In genomic region chr9:16521868-16522381, GRCh38 we compare ENCODE assay signal across 8 cellular contexts.
DNase-seq lines count a peak whose midpoint lies in the region; FAIRE-seq and TF ChIP-seq lines count a peak whose summit lies in the region.

No MANE protein-coding gene starts in this region.

- H3K4me1 ChIP-seq in smooth muscle cell (ENCODE audit: low read depth): peaks cover 8% of the 10 kb centered on the region
- no peaks in the 10 kb centered on the region for H3K4me1 ChIP-seq in small intestine (ENCODE audit: control insufficient read depth in 2 of 2, insufficient read depth in 1 of 2, low read depth in 1 of 2, low read length in 1 of 2)

- H3K4me2 ChIP-seq in smooth muscle cell: peak overlapping the region; percentile 31

- H3K4me3 ChIP-seq in smooth muscle cell (no peak overlapping the region), small intestine (ENCODE audit: low read depth in 1 of 2, low read length in 2 of 2) (no peak overlapping the region)

- H3K36me3 ChIP-seq in smooth muscle cell (ENCODE audit: low read depth) (no peaks in the 10 kb centered on the region), small intestine (ENCODE audit: control insufficient read depth in 2 of 2, insufficient read depth in 2 of 2, low read length in 2 of 2) (no peaks in the 10 kb centered on the region)

- no peak overlapping the region for H3K9ac ChIP-seq in smooth muscle cell (ENCODE audit: low read depth)

- no peak for FAIRE-seq in small intestine (lab: Jason Lieb, UNC)

- H3K27me3 ChIP-seq in smooth muscle cell (ENCODE audit: low read depth) (no peaks in the 10 kb centered on the region), small intestine (ENCODE audit: control insufficient read depth in 2 of 2, insufficient read depth in 2 of 2, low read length in 2 of 2) (no peaks in the 10 kb centered on the region)

- H2AFZ ChIP-seq in smooth muscle cell (ENCODE audit: low read depth): no peak overlapping the region

- H3K9me3 ChIP-seq in smooth muscle cell (replicated peaks; ENCODE audit: low read depth) (no peaks in the 10 kb centered on the region), small intestine (ENCODE audit: control insufficient read depth, low read depth) (no peaks in the 10 kb centered on the region)

- 23% methylated on average over 2 of the region's 2 CpGs for WGBS in smooth muscle cell (ENCODE audit: low lambda C conversion rate)
- 19 to 80% (median 40%) methylated on average over 2 of the region's 2 CpGs for WGBS in small intestine, 3 donors

- TF ChIP-seq CTCF in smooth muscle cell (IDR thresholded peaks at IDR 0.05; ENCODE audit: borderline replicate concordance, insufficient read depth, poor library complexity, severe bottlenecking): no peak

- no peak for TF ChIP-seq POLR2A in erythroblast (IDR thresholded peaks at IDR 0.05; ENCODE audit: low read length)

- no peaks in the 10 kb centered on the region for H4K20me1 ChIP-seq in smooth muscle cell (ENCODE audit: low read depth)

- peaks cover 5% of the 10 kb centered on the region for H3F3A ChIP-seq in smooth muscle cell (ENCODE audit: low read depth)

- H3K27ac ChIP-seq in smooth muscle cell (ENCODE audit: low read depth) (peak overlapping the region; percentile 55), small intestine (ENCODE audit: low read depth in 1 of 2, low read length in 1 of 2) (peak overlapping the region in 1 of 2 donors; percentile 68)

- DNase-seq in HT1080 (ENCODE audit: low read depth): peak; percentile 98
- peak; percentile 90 for DNase-seq in amniotic epithelial cell (ENCODE audit: low read depth)
- peak; percentile 61 for DNase-seq in hepatic stellate cell (ENCODE audit: low spot score)
- no peak for DNase-seq in smooth muscle cell (lab: John Stamatoyannopoulos, UW; ENCODE audit: unreplicated experiment)
- DNase-seq in small intestine: no peak
- DNase-seq in erythroblast (lab: John Stamatoyannopoulos, UW): no peak
- DNase-seq in NCI-H146 (lab: John Stamatoyannopoulos, UW): no peak
- no peak for DNase-seq in activated CD4-positive, alpha-beta T cell treated with anti-CD3 and anti-CD28 coated beads, Interleukin-2, amount 50 U/mL, for 48 hours

- H3K79me2 ChIP-seq in smooth muscle cell (ENCODE audit: low read depth): no peaks in the 10 kb centered on the region

Comparison
In these comparisons a context has a peak if more than half of its experiments do, and no peak if none do; other contexts are left out.
1. DNase-seq: peak in HT1080 (single experiment), amniotic epithelial cell (single experiment) and hepatic stellate cell (single experiment); none in smooth muscle cell (single experiment), small intestine (single experiment), erythroblast (0 of 2), NCI-H146 (single experiment) and activated CD4-positive, alpha-beta T cell treated with anti-CD3 and anti-CD28 coated beads, Interleukin-2, amount 50 U/mL, for 48 hours (0 of 2).